24 cellular contexts compared by ENCODE assay signal in the genomic region with DNA sequence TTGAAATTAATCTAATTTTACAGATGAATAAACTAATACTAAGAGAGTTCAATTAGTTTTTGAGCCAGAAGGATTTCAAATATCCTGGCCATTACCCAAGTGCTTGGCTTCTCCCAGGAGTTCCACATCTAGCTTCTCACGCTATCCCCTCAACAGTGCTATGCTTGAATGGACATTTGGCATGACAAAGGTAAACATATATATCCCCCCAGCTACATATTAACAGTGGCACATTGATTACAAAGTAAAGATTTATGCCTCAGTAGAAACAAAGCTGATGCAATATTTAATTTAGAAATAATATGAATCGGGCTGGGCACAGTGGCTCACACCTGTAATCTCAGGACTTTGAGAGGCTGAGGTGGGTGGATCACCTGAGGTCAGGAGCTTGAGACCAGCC.
DNase-seq lines count a peak whose midpoint lies in the region; ATAC-seq lines count a peak whose summit lies in the region.
"Had no signal": no experiment of that assay in that cellular context is flagged by ENCODE, and none has a peak within 500 bp of the region (broad histone marks: within the 10 kb centered on the region; RNA-seq: fewer than 3 reads in every experiment).

No MANE protein-coding gene starts in this region.

- DNase-seq in NCI-H1417 (lab: John Stamatoyannopoulos, UW) (peak in 2 of 3 experiments; percentile 25 to 85), NCI-H1417 treated with DMSO at 0.1 percent for 48 hours (lab: John Stamatoyannopoulos, UW) (no peak), DMS79 treated with DMSO at 0.1 percent for 48 hours (lab: John Stamatoyannopoulos, UW) (peak; percentile 70), NCI-H774 (lab: John Stamatoyannopoulos, UW) (peak; percentile 36), glomerular visceral epithelial cell (ENCODE audit: extremely low spot score) (peak; percentile 81), aorta (no peak), right cardiac atrium (no peak)
- DNase-seq in activated CD4-positive, alpha-beta T cell treated with anti-CD3 and anti-CD28 coated beads for 1 hour = no peak
- DNase-seq: activated CD4-positive, alpha-beta T cell treated with anti-CD3 and anti-CD28 coated beads for 4 hours; activated gamma-delta T cell treated with Interleukin-2 at 50 U/mL for 16 hours; activated naive CD8-positive, alpha-beta T cell treated with anti-CD3 and anti-CD28 coated beads, Interleukin-2, amount 50 U/mL, for 24 hours; activated T-cell treated with anti-CD3 and anti-CD28 coated beads, Interleukin-2, amount 50 U/mL, for 24 hours; AML-193; CD4-positive, alpha-beta memory T cell; dorsolateral prefrontal cortex; H7; Karpas-422; midbrain; naive thymus-derived CD4-positive, alpha-beta T cell; NCI-H2171; small intestine; stomach; tibial artery had no signal

- H3K9me3 ChIP-seq in aorta (ENCODE audit: control insufficient read depth, low read length) (no peaks in the 10 kb centered on the region), right cardiac atrium (ENCODE audit: control insufficient read depth, low read length) (no peaks in the 10 kb centered on the region)
- H3K9me3 ChIP-seq: tibial artery had no signal

- H3K4me1 ChIP-seq in aorta (ENCODE audit: control insufficient read depth in 1 of 2, insufficient read depth in 2 of 2, low read length in 2 of 2) = no peaks in the 10 kb centered on the region
- no peaks in the 10 kb centered on the region for H3K4me1 ChIP-seq in right cardiac atrium (ENCODE audit: control insufficient read depth, insufficient read depth, low read length)
- H3K4me1 ChIP-seq: stomach, tibial artery had no signal

- no peaks in the 10 kb centered on the region for H3K36me3 ChIP-seq in aorta (ENCODE audit: control insufficient read depth in 1 of 2, insufficient read depth in 2 of 2, low read length in 1 of 2)
- H3K36me3 ChIP-seq: stomach, tibial artery had no signal

- ATAC-seq in aorta (ENCODE audit: low FRiP score) = no peak
- no peak for ATAC-seq in right cardiac atrium
- ATAC-seq: activated naive CD8-positive, alpha-beta T cell treated with anti-CD3 and anti-CD28 coated beads, Interleukin-2, amount 50 U/mL, for 24 hours; naive thymus-derived CD4-positive, alpha-beta T cell; SK-N-SH treated with all-trans-retinoic acid at 6 μM for 48 hours had no signal

- intact Hi-C loops in aorta (cut with DNase I) = no loop called here
- intact Hi-C loops in right cardiac atrium (cut with DNase I) = no loop called here

- WGBS in aorta, 2 donors = 20 to 40% methylated on average over 2 of the region's 2 CpGs
- WGBS in right cardiac atrium = 74% methylated on average over 2 of the region's 2 CpGs

- H3K27ac ChIP-seq in aorta (ENCODE audit: low read depth in 1 of 2, low read length in 2 of 2) (no peak overlapping the region), right cardiac atrium (ENCODE audit: low read length) (no peak overlapping the region)
- H3K27ac ChIP-seq: stomach, tibial artery had no signal

- no peaks in the 10 kb centered on the region for H3K27me3 ChIP-seq in aorta (ENCODE audit: control insufficient read depth in 1 of 2, insufficient read depth in 2 of 2, low read length in 1 of 2)
- no peaks in the 10 kb centered on the region for H3K27me3 ChIP-seq in right cardiac atrium (ENCODE audit: control insufficient read depth, insufficient read depth)
- H3K27me3 ChIP-seq: dorsolateral prefrontal cortex, stomach, tibial artery had no signal

- H3K4me3 ChIP-seq in aorta (ENCODE audit: low read length in 2 of 2) = no peak overlapping the region
- no peak overlapping the region for H3K4me3 ChIP-seq in right cardiac atrium (ENCODE audit: low read length)
- H3K4me3 ChIP-seq: dorsolateral prefrontal cortex, stomach, tibial artery had no signal

Comparison
In these comparisons a context has a peak if more than half of its experiments do, and no peak if none do; other contexts are left out.
1. DNase-seq: peak in NCI-H1417 (2 of 3), DMS79 treated with DMSO at 0.1 percent for 48 hours (single experiment), NCI-H774 (single experiment) and glomerular visceral epithelial cell (single experiment); none in NCI-H1417 treated with DMSO at 0.1 percent for 48 hours (single experiment), aorta (0 of 2), activated CD4-positive, alpha-beta T cell treated with anti-CD3 and anti-CD28 coated beads for 1 hour (single experiment) and right cardiac atrium (0 of 3).